1 cellular context compared by ENCODE assay signal in genomic region chr1:196438324-196438723, GRCh38.
TF ChIP-seq lines count a peak whose summit lies in the region.

No MANE protein-coding gene starts in this region.

TF ChIP-seq in HepG2, 621 proteins besides CTCF, POLR2A, EP300 and RAD21 (continued from another document and continues in another):
- TF ChIP-seq, protein P1, sequence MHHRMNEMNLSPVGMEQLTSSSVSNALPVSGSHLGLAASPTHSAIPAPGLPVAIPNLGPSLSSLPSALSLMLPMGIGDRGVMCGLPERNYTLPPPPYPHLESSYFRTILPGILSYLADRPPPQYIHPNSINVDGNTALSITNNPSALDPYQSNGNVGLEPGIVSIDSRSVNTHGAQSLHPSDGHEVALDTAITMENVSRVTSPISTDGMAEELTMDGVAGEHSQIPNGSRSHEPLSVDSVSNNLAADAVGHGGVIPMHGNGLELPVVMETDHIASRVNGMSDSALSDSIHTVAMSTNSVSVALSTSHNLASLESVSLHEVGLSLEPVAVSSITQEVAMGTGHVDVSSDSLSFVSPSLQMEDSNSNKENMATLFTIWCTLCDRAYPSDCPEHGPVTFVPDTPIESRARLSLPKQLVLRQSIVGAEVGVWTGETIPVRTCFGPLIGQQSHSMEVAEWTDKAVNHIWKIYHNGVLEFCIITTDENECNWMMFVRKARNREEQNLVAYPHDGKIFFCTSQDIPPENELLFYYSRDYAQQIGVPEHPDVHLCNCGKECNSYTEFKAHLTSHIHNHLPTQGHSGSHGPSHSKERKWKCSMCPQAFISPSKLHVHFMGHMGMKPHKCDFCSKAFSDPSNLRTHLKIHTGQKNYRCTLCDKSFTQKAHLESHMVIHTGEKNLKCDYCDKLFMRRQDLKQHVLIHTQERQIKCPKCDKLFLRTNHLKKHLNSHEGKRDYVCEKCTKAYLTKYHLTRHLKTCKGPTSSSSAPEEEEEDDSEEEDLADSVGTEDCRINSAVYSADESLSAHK (CRISPR knock-in tag; IDR thresholded peaks at IDR 0.05; ENCODE audit: borderline replicate concordance) = no peak
- TF ChIP-seq ZNF720 (CRISPR knock-in tag; IDR thresholded peaks at IDR 0.05) (no peak), FOSL1 (CRISPR knock-in tag; IDR thresholded peaks at IDR 0.05; ENCODE audit: borderline replicate concordance) (peak; percentile 30; the same call in 1 of the 2 replicates), ZMYM4 (CRISPR knock-in tag; IDR thresholded peaks at IDR 0.05) (peak; percentile 72; the same call in 1 of the 2 replicates), ZNF20 (CRISPR knock-in tag; IDR thresholded peaks at IDR 0.05) (no peak), NFATC3 (CRISPR knock-in tag; IDR thresholded peaks at IDR 0.05) (no peak), ZNF225 (CRISPR knock-in tag; IDR thresholded peaks at IDR 0.05) (no peak), RFX1 (IDR thresholded peaks at IDR 0.05) (no peak), ZNF317 (CRISPR knock-in tag; IDR thresholded peaks at IDR 0.05) (no peak), NAIF1 (CRISPR knock-in tag; IDR thresholded peaks at IDR 0.05; ENCODE audit: borderline replicate concordance) (0 out of 2 replicates have a peak, but pooled peaks have one; percentile 27), MAFF (IDR thresholded peaks at IDR 0.05; ENCODE audit: low read depth, low read length) (no peak), SIX4 (CRISPR knock-in tag; IDR thresholded peaks at IDR 0.05) (peak; percentile 72; the same call in 1 of the 2 replicates), PRMT3 (CRISPR knock-in tag; IDR thresholded peaks at IDR 0.05; ENCODE audit: borderline replicate concordance, low read depth) (no peak), BCL6 (CRISPR knock-in tag; IDR thresholded peaks at IDR 0.05) (peak; percentile 99), ETV6 (CRISPR knock-in tag; conservative IDR thresholded peaks at IDR 0.05) (no peak), ZKSCAN8 (CRISPR knock-in tag; IDR thresholded peaks at IDR 0.05; ENCODE audit: borderline replicate concordance) (peak; percentile 47; the same call in 1 of the 2 replicates), FOXO4 (CRISPR knock-in tag; conservative IDR thresholded peaks at IDR 0.05) (no peak), ZNF121 (CRISPR knock-in tag; IDR thresholded peaks at IDR 0.05) (no peak), MAZ (IDR thresholded peaks at IDR 0.05; ENCODE audit: borderline replicate concordance, low read depth, low read length) (no peak), MAZ (CRISPR knock-in tag; IDR thresholded peaks at IDR 0.05; ENCODE audit: low read depth) (no peak), SATB2 (CRISPR knock-in tag; IDR thresholded peaks at IDR 0.05) (no peak), MYNN (CRISPR knock-in tag; IDR thresholded peaks at IDR 0.05; ENCODE audit: low read depth) (no peak), PITX1 (CRISPR knock-in tag; IDR thresholded peaks at IDR 0.05) (peak; percentile 79), TBX3 (IDR thresholded peaks at IDR 0.05; ENCODE audit: borderline replicate concordance) (peak; percentile 46; the same call in 1 of the 2 replicates), ATAD3A (CRISPR knock-in tag; IDR thresholded peaks at IDR 0.05) (no peak), RARG (CRISPR knock-in tag; IDR thresholded peaks at IDR 0.05; ENCODE audit: low read depth) (no peak), ZNF776 (CRISPR knock-in tag; IDR thresholded peaks at IDR 0.05) (no peak), KAT8 (CRISPR knock-in tag; IDR thresholded peaks at IDR 0.05) (peak; percentile 68), ZNF652 (CRISPR knock-in tag; IDR thresholded peaks at IDR 0.05; ENCODE audit: borderline replicate concordance, low read depth) (peak; percentile 98), SRSF1 (optimal IDR thresholded peaks at IDR 0.05; ENCODE audit: low read depth, low read length) (no peak), HNF4G (IDR thresholded peaks at IDR 0.05; ENCODE audit: borderline replicate concordance, low read depth, low read length) (peak; percentile 64; the same call in 1 of the 2 replicates), HNF4G (CRISPR knock-in tag; IDR thresholded peaks at IDR 0.05; ENCODE audit: borderline replicate concordance, low read depth) (no peak), HOMEZ (CRISPR knock-in tag; IDR thresholded peaks at IDR 0.05; ENCODE audit: low read depth) (peak; percentile 99), THRA (CRISPR knock-in tag; IDR thresholded peaks at IDR 0.05; ENCODE audit: borderline replicate concordance) (peak; percentile 85; the same call in 1 of the 2 replicates), ZFY (CRISPR knock-in tag; IDR thresholded peaks at IDR 0.05) (no peak), NKX3-1 (CRISPR knock-in tag; IDR thresholded peaks at IDR 0.05) (peak; percentile 42; the same call in 1 of the 2 replicates), CHD4 (IDR thresholded peaks at IDR 0.05; ENCODE audit: borderline replicate concordance, low read length) (no peak), IKZF4 (CRISPR knock-in tag; IDR thresholded peaks at IDR 0.05; ENCODE audit: borderline replicate concordance, low read depth, not compliant biosample characterization) (no peak), EHMT2 (IDR thresholded peaks at IDR 0.05; ENCODE audit: borderline replicate concordance, low read depth, low read length) (peak; percentile 45; the same call in 1 of the 2 replicates)
- TF ChIP-seq, protein P2, sequence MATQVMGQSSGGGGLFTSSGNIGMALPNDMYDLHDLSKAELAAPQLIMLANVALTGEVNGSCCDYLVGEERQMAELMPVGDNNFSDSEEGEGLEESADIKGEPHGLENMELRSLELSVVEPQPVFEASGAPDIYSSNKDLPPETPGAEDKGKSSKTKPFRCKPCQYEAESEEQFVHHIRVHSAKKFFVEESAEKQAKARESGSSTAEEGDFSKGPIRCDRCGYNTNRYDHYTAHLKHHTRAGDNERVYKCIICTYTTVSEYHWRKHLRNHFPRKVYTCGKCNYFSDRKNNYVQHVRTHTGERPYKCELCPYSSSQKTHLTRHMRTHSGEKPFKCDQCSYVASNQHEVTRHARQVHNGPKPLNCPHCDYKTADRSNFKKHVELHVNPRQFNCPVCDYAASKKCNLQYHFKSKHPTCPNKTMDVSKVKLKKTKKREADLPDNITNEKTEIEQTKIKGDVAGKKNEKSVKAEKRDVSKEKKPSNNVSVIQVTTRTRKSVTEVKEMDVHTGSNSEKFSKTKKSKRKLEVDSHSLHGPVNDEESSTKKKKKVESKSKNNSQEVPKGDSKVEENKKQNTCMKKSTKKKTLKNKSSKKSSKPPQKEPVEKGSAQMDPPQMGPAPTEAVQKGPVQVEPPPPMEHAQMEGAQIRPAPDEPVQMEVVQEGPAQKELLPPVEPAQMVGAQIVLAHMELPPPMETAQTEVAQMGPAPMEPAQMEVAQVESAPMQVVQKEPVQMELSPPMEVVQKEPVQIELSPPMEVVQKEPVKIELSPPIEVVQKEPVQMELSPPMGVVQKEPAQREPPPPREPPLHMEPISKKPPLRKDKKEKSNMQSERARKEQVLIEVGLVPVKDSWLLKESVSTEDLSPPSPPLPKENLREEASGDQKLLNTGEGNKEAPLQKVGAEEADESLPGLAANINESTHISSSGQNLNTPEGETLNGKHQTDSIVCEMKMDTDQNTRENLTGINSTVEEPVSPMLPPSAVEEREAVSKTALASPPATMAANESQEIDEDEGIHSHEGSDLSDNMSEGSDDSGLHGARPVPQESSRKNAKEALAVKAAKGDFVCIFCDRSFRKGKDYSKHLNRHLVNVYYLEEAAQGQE (IDR thresholded peaks at IDR 0.05; ENCODE audit: borderline replicate concordance in 1 of 2, low read depth in 1 of 2, low read length in 2 of 2) = peak in 1 of 2 experiments; percentile 8; a peak in 1 of 4 replicates
- TF ChIP-seq, protein P3, sequence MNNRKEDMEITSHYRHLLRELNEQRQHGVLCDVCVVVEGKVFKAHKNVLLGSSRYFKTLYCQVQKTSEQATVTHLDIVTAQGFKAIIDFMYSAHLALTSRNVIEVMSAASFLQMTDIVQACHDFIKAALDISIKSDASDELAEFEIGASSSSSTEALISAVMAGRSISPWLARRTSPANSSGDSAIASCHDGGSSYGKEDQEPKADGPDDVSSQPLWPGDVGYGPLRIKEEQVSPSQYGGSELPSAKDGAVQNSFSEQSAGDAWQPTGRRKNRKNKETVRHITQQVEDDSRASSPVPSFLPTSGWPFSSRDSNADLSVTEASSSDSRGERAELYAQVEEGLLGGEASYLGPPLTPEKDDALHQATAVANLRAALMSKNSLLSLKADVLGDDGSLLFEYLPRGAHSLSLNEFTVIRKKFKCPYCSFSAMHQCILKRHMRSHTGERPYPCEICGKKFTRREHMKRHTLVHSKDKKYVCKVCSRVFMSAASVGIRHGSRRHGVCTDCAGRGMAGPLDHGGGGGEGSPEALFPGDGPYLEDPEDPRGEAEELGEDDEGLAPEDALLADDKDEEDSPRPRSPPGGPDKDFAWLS (CRISPR knock-in tag; IDR thresholded peaks at IDR 0.05; ENCODE audit: borderline replicate concordance) = no peak
- TF ChIP-seq, protein P4, sequence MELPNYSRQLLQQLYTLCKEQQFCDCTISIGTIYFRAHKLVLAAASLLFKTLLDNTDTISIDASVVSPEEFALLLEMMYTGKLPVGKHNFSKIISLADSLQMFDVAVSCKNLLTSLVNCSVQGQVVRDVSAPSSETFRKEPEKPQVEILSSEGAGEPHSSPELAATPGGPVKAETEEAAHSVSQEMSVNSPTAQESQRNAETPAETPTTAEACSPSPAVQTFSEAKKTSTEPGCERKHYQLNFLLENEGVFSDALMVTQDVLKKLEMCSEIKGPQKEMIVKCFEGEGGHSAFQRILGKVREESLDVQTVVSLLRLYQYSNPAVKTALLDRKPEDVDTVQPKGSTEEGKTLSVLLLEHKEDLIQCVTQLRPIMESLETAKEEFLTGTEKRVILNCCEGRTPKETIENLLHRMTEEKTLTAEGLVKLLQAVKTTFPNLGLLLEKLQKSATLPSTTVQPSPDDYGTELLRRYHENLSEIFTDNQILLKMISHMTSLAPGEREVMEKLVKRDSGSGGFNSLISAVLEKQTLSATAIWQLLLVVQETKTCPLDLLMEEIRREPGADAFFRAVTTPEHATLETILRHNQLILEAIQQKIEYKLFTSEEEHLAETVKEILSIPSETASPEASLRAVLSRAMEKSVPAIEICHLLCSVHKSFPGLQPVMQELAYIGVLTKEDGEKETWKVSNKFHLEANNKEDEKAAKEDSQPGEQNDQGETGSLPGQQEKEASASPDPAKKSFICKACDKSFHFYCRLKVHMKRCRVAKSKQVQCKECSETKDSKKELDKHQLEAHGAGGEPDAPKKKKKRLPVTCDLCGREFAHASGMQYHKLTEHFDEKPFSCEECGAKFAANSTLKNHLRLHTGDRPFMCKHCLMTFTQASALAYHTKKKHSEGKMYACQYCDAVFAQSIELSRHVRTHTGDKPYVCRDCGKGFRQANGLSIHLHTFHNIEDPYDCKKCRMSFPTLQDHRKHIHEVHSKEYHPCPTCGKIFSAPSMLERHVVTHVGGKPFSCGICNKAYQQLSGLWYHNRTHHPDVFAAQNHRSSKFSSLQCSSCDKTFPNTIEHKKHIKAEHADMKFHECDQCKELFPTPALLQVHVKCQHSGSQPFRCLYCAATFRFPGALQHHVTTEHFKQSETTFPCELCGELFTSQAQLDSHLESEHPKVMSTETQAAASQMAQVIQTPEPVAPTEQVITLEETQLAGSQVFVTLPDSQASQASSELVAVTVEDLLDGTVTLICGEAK (IDR thresholded peaks at IDR 0.05) = no peak
- TF ChIP-seq, protein P4 (CRISPR knock-in tag; IDR thresholded peaks at IDR 0.05) = no peak
